ENCODE assay signal across 1 cellular context in the genomic region with DNA sequence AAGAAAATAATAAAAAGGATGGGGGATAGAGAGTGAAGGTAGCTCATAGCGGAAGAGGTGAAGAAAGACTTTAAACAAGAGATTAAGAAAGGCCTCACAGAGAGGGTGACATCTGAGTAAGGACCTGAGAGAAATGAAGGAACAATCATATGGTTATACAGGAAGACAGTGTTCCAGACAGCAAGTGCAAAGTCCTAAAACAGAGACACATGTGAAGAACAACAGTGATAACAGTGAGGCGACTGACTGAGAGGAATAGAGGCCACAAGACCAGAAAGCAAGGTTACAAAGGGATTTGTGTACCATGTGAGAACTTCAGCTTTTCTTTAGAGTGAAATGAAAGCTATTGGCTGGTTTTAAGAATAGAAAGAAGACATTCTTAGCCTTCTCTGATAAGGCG.
TF ChIP-seq lines count a peak whose summit lies in the region.

No MANE protein-coding gene starts in this region.

TF ChIP-seq in GM23338, 12 proteins besides CTCF, POLR2A, EP300 and RAD21 (continued from another document):
- TF ChIP-seq ETS1 (IDR thresholded peaks at IDR 0.05), result no peak
